ENCODE assay signal across 10 cellular contexts in the genomic region with DNA sequence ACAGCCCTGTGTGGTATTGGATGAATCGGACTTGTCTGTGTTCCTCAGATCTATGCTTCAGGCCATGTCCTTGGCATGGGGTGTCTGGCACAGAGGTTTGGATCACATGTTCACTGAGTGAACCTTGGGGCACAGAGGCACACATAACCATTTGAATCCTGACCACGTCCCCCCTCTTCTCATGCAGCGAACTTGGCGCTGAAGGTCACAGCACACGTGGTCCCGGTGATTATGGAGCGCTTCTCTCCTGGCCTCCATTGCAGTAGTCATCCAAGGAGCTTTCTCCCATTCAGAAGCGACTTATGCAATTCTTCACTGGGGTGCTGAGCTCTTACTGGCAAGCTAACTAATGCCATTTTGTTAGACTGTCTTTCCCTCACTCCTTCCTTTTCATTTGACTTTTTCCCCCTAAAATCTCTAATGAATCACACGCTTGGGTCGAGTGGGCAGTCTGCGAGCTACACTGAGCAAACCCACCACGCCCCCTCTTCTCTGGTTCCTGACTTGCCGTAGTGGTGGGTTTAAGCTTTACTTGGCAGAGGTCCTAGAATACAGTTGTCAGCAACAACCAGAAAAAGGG. TPM values are rescaled to one million over a fixed set of nuclear protein-coding genes. Genes with fewer than 3 reads are reported as not detected.
DNase-seq lines count a peak whose midpoint lies in the region; ATAC-seq, FAIRE-seq and TF ChIP-seq lines count a peak whose summit lies in the region.
"Had no signal": no experiment of that assay in that cellular context is flagged by ENCODE, and none has a peak within 500 bp of the region (broad histone marks: within the 10 kb centered on the region; RNA-seq: fewer than 3 reads in every experiment).

No MANE protein-coding gene starts in this region.

- CTCF ChIA-PET in Calu3 (lab: Charles Lee) = no interaction called here

- H3K9me3 Mint-ChIP-seq in Calu3 (ENCODE audit: low read depth, unreplicated experiment) = peaks cover 3% of the 10 kb centered on the region

- H3K27me3 Mint-ChIP-seq in Calu3 (ENCODE audit: unreplicated experiment) = peaks cover 14% of the 10 kb centered on the region

- H3K4me3 Mint-ChIP-seq in Calu3 (ENCODE audit: low read depth, unreplicated experiment) = no peak overlapping the region

- H3K4me1 Mint-ChIP-seq in Calu3 (ENCODE audit: low read depth, unreplicated experiment) = no peaks in the 10 kb centered on the region

- no peak for FAIRE-seq in GM12891 (lab: Jason Lieb, UNC)

- H3K27ac Mint-ChIP-seq in Calu3 (ENCODE audit: unreplicated experiment) = peak overlapping the region; percentile 42

- H3K36me3 Mint-ChIP-seq in Calu3 (ENCODE audit: insufficient read depth, unreplicated experiment) = peaks cover 5% of the 10 kb centered on the region

- no peak for TF ChIP-seq POLR2A in GM12891 (IDR thresholded peaks at IDR 0.05; ENCODE audit: low read depth, low read length)

- no TSS peak for BruUV-seq in Calu3 (replicated peaks; lab: Mats Ljungman, UMichigan)

- intact Hi-C loops in Calu3 (cut with micrococcal nuclease; ENCODE audit: unreplicated experiment) = no loop called here

- ATAC-seq in GM19324 (IDR thresholded peaks at IDR 0.05; ENCODE audit: low FRiP score, unreplicated experiment) = no peak
- ATAC-seq in GM18502 (IDR thresholded peaks at IDR 0.05; ENCODE audit: poor library complexity, unreplicated experiment) = no peak

- no peak for TF ChIP-seq CTCF in Calu3 (IDR thresholded peaks at IDR 0.05; ENCODE audit: unreplicated experiment)

- DNase-seq in Calu3 (no peak), NCI-H1092 (lab: John Stamatoyannopoulos, UW) (peak; percentile 82), cerebellum (ENCODE audit: low spot score) (peak; percentile 13), myocyte (ENCODE audit: low read depth) (peak; percentile 77), DMS153 treated with DMSO at 0.1 percent for 48 hours (lab: John Stamatoyannopoulos, UW; ENCODE audit: unreplicated experiment) (no peak), GM12891 (ENCODE audit: insufficient read length, low spot score) (no peak)
- DNase-seq: amniotic stem cell; stimulated activated CD4-positive, alpha-beta T cell treated with anti-CD3 and anti-CD28 coated beads, Interleukin-4, amount 100 ng/mL, for 4 hours had no signal

TF ChIP-seq in GM12891, 5 proteins besides CTCF, POLR2A, EP300 and RAD21:
- TF ChIP-seq POU2F2 (IDR thresholded peaks at IDR 0.05; ENCODE audit: low read depth, low read length) (no peak), PAX5 (IDR thresholded peaks at IDR 0.05; ENCODE audit: insufficient read depth, low read length, severe bottlenecking) (no peak), TAF1 (IDR thresholded peaks at IDR 0.05; ENCODE audit: low read depth, low read length) (no peak), POLR2AphosphoS5 (IDR thresholded peaks at IDR 0.05; ENCODE audit: low read depth, low read length) (no peak), SPI1 (IDR thresholded peaks at IDR 0.05; ENCODE audit: low read depth, low read length) (no peak)

RNA-seq across cellular contexts. Expression of gene KCNG2, which starts 59.4 kb away (rescaled TPM):
- total RNA-seq in Calu3 (2022) = not detected in 2 replicates
- total RNA-seq in cerebellum = 2.1 TPM
- 0.08 and 0.42 TPM in 2 replicates for total RNA-seq in myocyte
- 0.15 TPM for polyA plus RNA-seq in myocyte (2012)
- polyA plus RNA-seq in GM12891 (2012; ENCODE audit: low read depth, missing spikeins) = 0.17 TPM

Comparison
In these comparisons a context has a peak if more than half of its experiments do, and no peak if none do; other contexts are left out.
1. DNase-seq: peak in NCI-H1092 (single experiment), cerebellum (single experiment) and myocyte (single experiment); none in Calu3 (single experiment), DMS153 treated with DMSO at 0.1 percent for 48 hours (single experiment) and GM12891 (single experiment).